ENCODE assay signal across 1 cellular context in genomic region chr10:71448146-71448545, GRCh38.
TF ChIP-seq lines count a peak whose summit lies in the region.

No MANE protein-coding gene starts in this region.

TF ChIP-seq in HepG2, 621 proteins besides CTCF, POLR2A, EP300 and RAD21 (continued from another document):
- TF ChIP-seq ZNF720 (CRISPR knock-in tag; IDR thresholded peaks at IDR 0.05) (no peak), ZNF232 (CRISPR knock-in tag; IDR thresholded peaks at IDR 0.05; ENCODE audit: borderline replicate concordance) (no peak), ZFY (CRISPR knock-in tag; IDR thresholded peaks at IDR 0.05) (no peak), MEF2D (CRISPR knock-in tag; IDR thresholded peaks at IDR 0.05) (no peak), BCL6 (CRISPR knock-in tag; IDR thresholded peaks at IDR 0.05) (no peak)
